Comparison of ENCODE assay signal across 16 cellular contexts in genomic region chr15:69505906-69506305, GRCh38. TPM values are rescaled to one million over a fixed set of nuclear protein-coding genes. Genes with fewer than 3 reads are reported as not detected.
DNase-seq lines count a peak whose midpoint lies in the region; ATAC-seq and TF ChIP-seq lines count a peak whose summit lies in the region.
"Had no signal": no experiment of that assay in that cellular context is flagged by ENCODE, and none has a peak within 500 bp of the region (broad histone marks: within the 10 kb centered on the region; RNA-seq: fewer than 3 reads in every experiment).

No MANE protein-coding gene starts in this region.

- H3K4me3 ChIP-seq in right atrium auricular region (no peak overlapping the region), endodermal cell (ENCODE audit: low read length) (no peak overlapping the region)
- H3K4me3 ChIP-seq: HAP-1 had no signal

- H3K4me1 Mint-ChIP-seq in endodermal cell: no peaks in the 10 kb centered on the region
- H3K4me1 Mint-ChIP-seq: CD4-positive, alpha-beta memory T cell had no signal

- H3K4me1 ChIP-seq in right atrium auricular region: no peaks in the 10 kb centered on the region
- H3K4me1 ChIP-seq in endodermal cell (ENCODE audit: control insufficient read depth, insufficient read depth, low read length): no peaks in the 10 kb centered on the region
- H3K4me1 ChIP-seq: HAP-1 had no signal

- 89 to 92% methylated on average over 5 to 6 of the region's 6 CpGs for WGBS in endodermal cell (ENCODE audit: insufficient coverage in 1 of 2, insufficient read length in 1 of 2), 2 experiments

- no peak overlapping the region for H3K4me3 Mint-ChIP-seq in endodermal cell
- H3K4me3 Mint-ChIP-seq: CD4-positive, alpha-beta memory T cell; HFFc6 had no signal

- TF ChIP-seq CTCF in right atrium auricular region (IDR thresholded peaks at IDR 0.05) (no peak), endodermal cell (conservative IDR thresholded peaks at IDR 0.05) (no peak)

- H3K36me3 Mint-ChIP-seq in endodermal cell (ENCODE audit: low read depth): no peaks in the 10 kb centered on the region

- no peaks in the 10 kb centered on the region for H3K27me3 ChIP-seq in right atrium auricular region
- H3K27me3 ChIP-seq in endodermal cell (ENCODE audit: control insufficient read depth, insufficient read depth, low read length, poor library complexity, severe bottlenecking): peaks cover 12% of the 10 kb centered on the region

- peaks cover 7% of the 10 kb centered on the region for H3K9me3 Mint-ChIP-seq in endodermal cell
- H3K9me3 Mint-ChIP-seq: HFFc6 had no signal

- no peak overlapping the region for H3K27ac Mint-ChIP-seq in endodermal cell
- H3K27ac Mint-ChIP-seq: CD4-positive, alpha-beta memory T cell; HFFc6 had no signal

- intact Hi-C loops in Right ventricle myocardium superior (cut with DNase I): no loop called here

- H3K9me3 ChIP-seq in right atrium auricular region (no peaks in the 10 kb centered on the region), endodermal cell (ENCODE audit: control insufficient read depth, low read length) (no peaks in the 10 kb centered on the region)
- H3K9me3 ChIP-seq: HAP-1 had no signal

- no peak overlapping the region for H3K9ac ChIP-seq in endodermal cell (ENCODE audit: extremely low read depth, low read length, poor library complexity, severe bottlenecking)

- no peak for ATAC-seq in Right ventricle myocardium superior (ENCODE audit: poor library complexity)
- ATAC-seq in HG02623 (IDR thresholded peaks at IDR 0.05; ENCODE audit: unreplicated experiment): no peak
- no peak for ATAC-seq in activated CD4-positive, CD25-positive, alpha-beta regulatory T cell treated with anti-CD3 and anti-CD28 coated beads, Interleukin-2, amount 50 U/mL, for 24 hours

- H3K36me3 ChIP-seq in right atrium auricular region (no peaks in the 10 kb centered on the region), endodermal cell (ENCODE audit: control insufficient read depth, insufficient read depth, low read length) (no peaks in the 10 kb centered on the region)
- H3K36me3 ChIP-seq: HAP-1 had no signal

- peaks cover 22% of the 10 kb centered on the region for H3K27me3 Mint-ChIP-seq in endodermal cell (ENCODE audit: insufficient read depth)

- DNase-seq in right atrium auricular region (ENCODE audit: low spot score) (peak; percentile 54), Right ventricle myocardium superior (no peak), endodermal cell (no peak), ureter (ENCODE audit: low spot score) (peak; percentile 12)
- DNase-seq: C1 segment of cervical spinal cord; Calu3; CD4-positive, alpha-beta memory T cell; COR-L47; DMS53; DMS79 treated with DMSO at 0.1 percent for 48 hours; GF-D8; GOT3; HFFc6 had no signal

- H3K27ac ChIP-seq in right atrium auricular region (no peak overlapping the region), endodermal cell (ENCODE audit: low read depth, low read length) (peak overlapping the region; percentile 64)

RNA-seq across cellular contexts. Expression of gene RPLP1, which starts 53.3 kb away (rescaled TPM):
- total RNA-seq in right atrium auricular region: 100 to 1,000 TPM; 560 to 705 TPM
- total RNA-seq in Right ventricle myocardium superior: 1,108 TPM
- total RNA-seq in endodermal cell: 1,000 to 10,000 TPM; 1,560 to 1,563 TPM
- polyA plus RNA-seq in endodermal cell (2013, experiment 1 of 2): 2,242 TPM
- polyA plus RNA-seq in endodermal cell (2013, experiment 2 of 2): 2,014 TPM
- 1,915 TPM for total RNA-seq in ureter

Comparison
In these comparisons a context has a peak if more than half of its experiments do, and no peak if none do; other contexts are left out.
1. DNase-seq: peak in right atrium auricular region (single experiment) and ureter (single experiment); none in Right ventricle myocardium superior (single experiment) and endodermal cell (single experiment).